Comparison of ENCODE assay signal across 23 cellular contexts in the genomic region with DNA sequence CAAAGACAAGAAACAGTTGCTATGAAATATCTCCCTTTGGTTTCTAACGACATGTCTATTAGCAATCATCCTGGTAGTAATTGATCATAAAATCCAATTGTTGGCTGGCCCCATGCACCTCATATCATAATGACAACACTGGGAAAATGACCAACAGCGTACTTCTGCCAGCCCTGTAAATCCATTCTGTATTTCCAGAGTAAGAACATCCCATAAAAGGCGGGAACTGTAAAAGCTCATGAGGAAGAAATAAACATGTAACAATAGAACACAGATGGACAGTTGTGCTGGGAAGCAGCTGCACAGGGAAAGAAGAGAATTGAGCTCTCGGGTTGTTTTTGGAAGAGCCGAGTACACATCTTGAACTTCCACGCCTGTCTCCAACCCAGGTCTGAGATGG.
DNase-seq lines count a peak whose midpoint lies in the region; ATAC-seq and TF ChIP-seq lines count a peak whose summit lies in the region.
"Had no signal": no experiment of that assay in that cellular context is flagged by ENCODE, and none has a peak within 500 bp of the region (broad histone marks: within the 10 kb centered on the region; RNA-seq: fewer than 3 reads in every experiment).

No MANE protein-coding gene starts in this region.

- H3K4me1 ChIP-seq in hepatocyte (ENCODE audit: insufficient read depth) (no peaks in the 10 kb centered on the region), MM.1S (ENCODE audit: low read length) (no peaks in the 10 kb centered on the region)
- H3K4me1 ChIP-seq: BLaER1 had no signal

- H3K4me3 ChIP-seq in LNCaP clone FGC (ENCODE audit: low read depth, low read length) (no peak overlapping the region), hepatocyte (no peak overlapping the region), MM.1S (ENCODE audit: low read length) (no peak overlapping the region)
- H3K4me3 ChIP-seq: BLaER1, GM12878 had no signal

- H3K36me3 ChIP-seq in hepatocyte (replicated peaks; ENCODE audit: insufficient read depth, low read depth) (no peaks in the 10 kb centered on the region), MM.1S (replicated peaks; ENCODE audit: insufficient read depth, low read length) (no peaks in the 10 kb centered on the region)
- H3K36me3 ChIP-seq: BE2C, BLaER1 had no signal

- H3F3A ChIP-seq in MM.1S (ENCODE audit: insufficient read depth, low read length), result no peaks in the 10 kb centered on the region

- H3K9ac ChIP-seq in MM.1S (ENCODE audit: low read length), result no peak overlapping the region
- H3K9ac ChIP-seq: BLaER1 had no signal

- ATAC-seq in GM18867 (IDR thresholded peaks at IDR 0.05; ENCODE audit: unreplicated experiment), result no peak
- ATAC-seq in HG02884 (IDR thresholded peaks at IDR 0.05; ENCODE audit: unreplicated experiment), result no peak
- ATAC-seq: GM12878 had no signal

- DNase-seq in LNCaP clone FGC (ENCODE audit: low read depth) (peak; percentile 62), hepatocyte (ENCODE audit: low spot score) (peak; percentile 20), MM.1S (no peak)
- DNase-seq: 8988T; ACHN; BE2C; C1 segment of cervical spinal cord; CD4-positive, alpha-beta memory T cell; CD4-positive, CD25-positive, alpha-beta regulatory T cell; CD8-positive, alpha-beta memory T cell; COR-L47; DMS 273 treated with DMSO at 0.1 percent for 48 hours; DMS153; DMS53; DMS79; DND-41; EL; GDM1 had no signal

- H3K27ac ChIP-seq in VCaP (peak overlapping the region; percentile 41), hepatocyte (no peak overlapping the region), MM.1S (ENCODE audit: low read length) (no peak overlapping the region)
- H3K27ac ChIP-seq: BLaER1 had no signal

- H2AFZ ChIP-seq in hepatocyte (no peak overlapping the region), MM.1S (ENCODE audit: low read length) (no peak overlapping the region)

- no peak overlapping the region for H3K4me2 ChIP-seq in hepatocyte
- no peak overlapping the region for H3K4me2 ChIP-seq in MM.1S (ENCODE audit: low read depth, low read length)
- H3K4me2 ChIP-seq: BLaER1 had no signal

- no peaks in the 10 kb centered on the region for H3K9me2 ChIP-seq in hepatocyte (replicated peaks; ENCODE audit: insufficient read depth)
- H3K9me2 ChIP-seq in MM.1S (replicated peaks; ENCODE audit: insufficient read depth, low read length), result no peaks in the 10 kb centered on the region

- H3K9me3 ChIP-seq in hepatocyte (ENCODE audit: low read depth) (no peaks in the 10 kb centered on the region), MM.1S (replicated peaks; ENCODE audit: insufficient read depth, low read length) (no peaks in the 10 kb centered on the region)
- H3K9me3 ChIP-seq: BE2C, BLaER1 had no signal

- H4K20me1 ChIP-seq in hepatocyte (ENCODE audit: insufficient read depth, poor library complexity, severe bottlenecking) (no peaks in the 10 kb centered on the region), MM.1S (ENCODE audit: insufficient read depth, low read length) (no peaks in the 10 kb centered on the region)
- H4K20me1 ChIP-seq: BLaER1 had no signal

- no peaks in the 10 kb centered on the region for H3K79me2 ChIP-seq in hepatocyte
- no peaks in the 10 kb centered on the region for H3K79me2 ChIP-seq in MM.1S (ENCODE audit: low read length)

- TF ChIP-seq CTCF in LNCaP clone FGC (IDR thresholded peaks at IDR 0.05; ENCODE audit: control insufficient read depth, extremely low read depth, insufficient read depth), result no peak
- TF ChIP-seq CTCF in VCaP (conservative IDR thresholded peaks at IDR 0.05), result no peak
- TF ChIP-seq CTCF in hepatocyte (IDR thresholded peaks at IDR 0.05; ENCODE audit: poor library complexity), result no peak
- TF ChIP-seq CTCF in MM.1S (IDR thresholded peaks at IDR 0.05; ENCODE audit: low read length), result no peak

- 64% methylated on average over 6 of the region's 6 CpGs for WGBS in hepatocyte (ENCODE audit: low lambda C conversion rate, missing lambda C conversion rate)

- H3K27me3 ChIP-seq in hepatocyte, result no peaks in the 10 kb centered on the region
- no peaks in the 10 kb centered on the region for H3K27me3 ChIP-seq in MM.1S (replicated peaks; ENCODE audit: insufficient read depth, low read length)
- H3K27me3 ChIP-seq: BE2C, BLaER1 had no signal
